Comparison of ENCODE assay signal across 1 cellular context in the genomic region with DNA sequence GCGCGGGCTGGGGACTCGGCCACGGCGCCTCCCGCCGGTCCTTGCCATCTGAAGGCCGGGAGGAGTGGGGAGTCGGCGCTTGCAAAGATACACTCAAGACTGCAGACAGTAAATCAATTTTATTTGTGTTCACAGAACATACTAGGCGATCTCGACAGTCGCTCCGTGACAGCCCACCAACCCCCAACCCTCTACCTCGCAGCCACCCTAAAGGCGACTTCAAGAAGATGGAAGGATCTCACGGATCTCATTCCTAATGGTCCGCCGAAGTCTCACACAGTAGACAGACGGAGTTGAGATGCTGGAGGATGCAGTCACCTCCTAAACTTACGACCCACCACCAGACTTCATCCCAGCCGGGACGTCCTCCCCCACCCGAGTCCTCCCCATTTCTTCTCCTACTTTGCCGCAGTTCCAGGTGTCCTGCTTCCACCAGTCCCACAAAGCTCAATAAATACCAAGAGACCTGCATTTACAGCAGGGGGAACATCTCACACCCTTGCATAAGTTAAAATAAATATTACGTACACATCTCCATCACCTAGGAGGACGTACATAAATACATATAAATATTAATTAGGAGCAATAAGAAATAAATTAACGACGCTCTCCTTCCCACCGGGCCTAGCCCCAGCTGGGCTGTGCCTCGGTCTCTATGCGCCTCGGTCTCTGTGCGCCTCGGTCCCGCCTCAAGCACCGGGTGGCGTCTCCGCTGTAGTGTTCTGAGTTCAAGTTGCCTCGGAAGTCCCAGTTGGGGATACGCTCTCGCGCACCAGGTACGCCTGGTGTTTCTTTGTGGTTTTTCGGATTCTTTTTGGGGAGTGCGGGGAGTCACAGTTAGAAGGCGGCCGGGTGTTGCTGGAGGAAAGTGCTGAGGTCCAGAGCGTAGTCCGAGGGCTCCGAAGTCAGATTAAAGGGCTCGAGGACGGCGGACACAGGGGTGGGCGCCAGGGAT.
TF ChIP-seq lines count a peak whose summit lies in the region.

No MANE protein-coding gene starts in this region.

TF ChIP-seq in HEK293, 187 proteins besides CTCF, POLR2A, EP300 and RAD21 (continued from another document and continues in another):
- TF ChIP-seq, protein P1, sequence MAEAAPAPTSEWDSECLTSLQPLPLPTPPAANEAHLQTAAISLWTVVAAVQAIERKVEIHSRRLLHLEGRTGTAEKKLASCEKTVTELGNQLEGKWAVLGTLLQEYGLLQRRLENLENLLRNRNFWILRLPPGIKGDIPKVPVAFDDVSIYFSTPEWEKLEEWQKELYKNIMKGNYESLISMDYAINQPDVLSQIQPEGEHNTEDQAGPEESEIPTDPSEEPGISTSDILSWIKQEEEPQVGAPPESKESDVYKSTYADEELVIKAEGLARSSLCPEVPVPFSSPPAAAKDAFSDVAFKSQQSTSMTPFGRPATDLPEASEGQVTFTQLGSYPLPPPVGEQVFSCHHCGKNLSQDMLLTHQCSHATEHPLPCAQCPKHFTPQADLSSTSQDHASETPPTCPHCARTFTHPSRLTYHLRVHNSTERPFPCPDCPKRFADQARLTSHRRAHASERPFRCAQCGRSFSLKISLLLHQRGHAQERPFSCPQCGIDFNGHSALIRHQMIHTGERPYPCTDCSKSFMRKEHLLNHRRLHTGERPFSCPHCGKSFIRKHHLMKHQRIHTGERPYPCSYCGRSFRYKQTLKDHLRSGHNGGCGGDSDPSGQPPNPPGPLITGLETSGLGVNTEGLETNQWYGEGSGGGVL (tag by site-specific recombination; IDR thresholded peaks at IDR 0.05) = peak; percentile 66
- TF ChIP-seq, protein P2, sequence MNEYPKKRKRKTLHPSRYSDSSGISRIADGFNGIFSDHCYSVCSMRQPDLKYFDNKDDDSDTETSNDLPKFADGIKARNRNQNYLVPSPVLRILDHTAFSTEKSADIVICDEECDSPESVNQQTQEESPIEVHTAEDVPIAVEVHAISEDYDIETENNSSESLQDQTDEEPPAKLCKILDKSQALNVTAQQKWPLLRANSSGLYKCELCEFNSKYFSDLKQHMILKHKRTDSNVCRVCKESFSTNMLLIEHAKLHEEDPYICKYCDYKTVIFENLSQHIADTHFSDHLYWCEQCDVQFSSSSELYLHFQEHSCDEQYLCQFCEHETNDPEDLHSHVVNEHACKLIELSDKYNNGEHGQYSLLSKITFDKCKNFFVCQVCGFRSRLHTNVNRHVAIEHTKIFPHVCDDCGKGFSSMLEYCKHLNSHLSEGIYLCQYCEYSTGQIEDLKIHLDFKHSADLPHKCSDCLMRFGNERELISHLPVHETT (tag by site-specific recombination; IDR thresholded peaks at IDR 0.05) = 0 out of 2 replicates have a peak, but pooled peaks have one; percentile 9
- TF ChIP-seq ZNF558 (tag by site-specific recombination; IDR thresholded peaks at IDR 0.05) (peak; percentile 8; the same call in 1 of the 2 replicates), HOXC10 (CRISPR knock-in tag; IDR thresholded peaks at IDR 0.05) (0 out of 2 replicates have a peak, but pooled peaks have one; percentile 11), SP2 (tag by site-specific recombination; IDR thresholded peaks at IDR 0.05) (peak; percentile 53; the same call in 1 of the 2 replicates), ZNF335 (tag by site-specific recombination; conservative IDR thresholded peaks at IDR 0.05) (peak; percentile 44), ZNF501 (tag by site-specific recombination; IDR thresholded peaks at IDR 0.05) (no peak; the same call in 1 of the 2 replicates), KLF10 (tag by site-specific recombination; IDR thresholded peaks at IDR 0.05) (no peak), ZNF202 (tag by site-specific recombination; IDR thresholded peaks at IDR 0.05; ENCODE audit: borderline replicate concordance) (no peak), ZNF600 (tag by site-specific recombination; IDR thresholded peaks at IDR 0.05) (peak; percentile 16; the same call in 1 of the 2 replicates), ZNF23 (tag by site-specific recombination; IDR thresholded peaks at IDR 0.05; ENCODE audit: borderline replicate concordance) (no peak), ZNF747 (tag by site-specific recombination; IDR thresholded peaks at IDR 0.05) (0 out of 2 replicates have a peak, but pooled peaks have one; percentile 14), ZNF514 (tag by site-specific recombination; IDR thresholded peaks at IDR 0.05) (no peak), ZBTB17 (tag by site-specific recombination; IDR thresholded peaks at IDR 0.05) (peak; percentile 82; the same call in 1 of the 2 replicates), ZNF24 (tag by site-specific recombination; IDR thresholded peaks at IDR 0.05) (0 out of 2 replicates have a peak, but pooled peaks have one; percentile 4), ZNF624 (tag by site-specific recombination; IDR thresholded peaks at IDR 0.05) (peak; percentile 12; the same call in 1 of the 2 replicates), ZNF423 (tag by site-specific recombination; IDR thresholded peaks at IDR 0.05) (no peak), ZNF10 (tag by site-specific recombination; IDR thresholded peaks at IDR 0.05) (peak; percentile 70; the same call in 1 of the 2 replicates), ZNF341 (tag by site-specific recombination; IDR thresholded peaks at IDR 0.05; ENCODE audit: low read depth) (peak; percentile 97), ZNF311 (tag by site-specific recombination; IDR thresholded peaks at IDR 0.05; ENCODE audit: borderline replicate concordance) (no peak), BCL11B (tag by site-specific recombination; IDR thresholded peaks at IDR 0.05; ENCODE audit: low read depth) (0 out of 2 replicates have a peak, but pooled peaks have one; percentile 7), SP7 (tag by site-specific recombination; IDR thresholded peaks at IDR 0.05) (peak; percentile 9; the same call in 1 of the 2 replicates), ZBTB8A (tag by site-specific recombination; IDR thresholded peaks at IDR 0.05) (no peak), ZNF211 (tag by site-specific recombination; IDR thresholded peaks at IDR 0.05; ENCODE audit: low read depth) (no peak), ZNF366 (tag by site-specific recombination; conservative IDR thresholded peaks at IDR 0.05) (peak; percentile 89)
- TF ChIP-seq, protein P3, sequence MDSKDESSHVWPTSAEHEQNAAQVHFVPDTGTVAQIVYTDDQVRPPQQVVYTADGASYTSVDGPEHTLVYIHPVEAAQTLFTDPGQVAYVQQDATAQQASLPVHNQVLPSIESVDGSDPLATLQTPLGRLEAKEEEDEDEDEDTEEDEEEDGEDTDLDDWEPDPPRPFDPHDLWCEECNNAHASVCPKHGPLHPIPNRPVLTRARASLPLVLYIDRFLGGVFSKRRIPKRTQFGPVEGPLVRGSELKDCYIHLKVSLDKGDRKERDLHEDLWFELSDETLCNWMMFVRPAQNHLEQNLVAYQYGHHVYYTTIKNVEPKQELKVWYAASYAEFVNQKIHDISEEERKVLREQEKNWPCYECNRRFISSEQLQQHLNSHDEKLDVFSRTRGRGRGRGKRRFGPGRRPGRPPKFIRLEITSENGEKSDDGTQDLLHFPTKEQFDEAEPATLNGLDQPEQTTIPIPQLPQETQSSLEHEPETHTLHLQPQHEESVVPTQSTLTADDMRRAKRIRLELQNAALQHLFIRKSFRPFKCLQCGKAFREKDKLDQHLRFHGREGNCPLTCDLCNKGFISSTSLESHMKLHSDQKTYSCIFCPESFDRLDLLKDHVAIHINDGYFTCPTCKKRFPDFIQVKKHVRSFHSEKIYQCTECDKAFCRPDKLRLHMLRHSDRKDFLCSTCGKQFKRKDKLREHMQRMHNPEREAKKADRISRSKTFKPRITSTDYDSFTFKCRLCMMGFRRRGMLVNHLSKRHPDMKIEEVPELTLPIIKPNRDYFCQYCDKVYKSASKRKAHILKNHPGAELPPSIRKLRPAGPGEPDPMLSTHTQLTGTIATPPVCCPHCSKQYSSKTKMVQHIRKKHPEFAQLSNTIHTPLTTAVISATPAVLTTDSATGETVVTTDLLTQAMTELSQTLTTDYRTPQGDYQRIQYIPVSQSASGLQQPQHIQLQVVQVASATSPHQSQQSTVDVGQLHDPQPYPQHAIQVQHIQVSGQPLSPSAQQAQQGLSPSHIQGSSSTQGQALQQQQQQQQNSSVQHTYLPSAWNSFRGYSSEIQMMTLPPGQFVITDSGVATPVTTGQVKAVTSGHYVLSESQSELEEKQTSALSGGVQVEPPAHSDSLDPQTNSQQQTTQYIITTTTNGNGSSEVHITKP (tag by site-specific recombination; IDR thresholded peaks at IDR 0.05) = peak; percentile 71; the same call in 1 of the 2 replicates
- TF ChIP-seq, protein P4, sequence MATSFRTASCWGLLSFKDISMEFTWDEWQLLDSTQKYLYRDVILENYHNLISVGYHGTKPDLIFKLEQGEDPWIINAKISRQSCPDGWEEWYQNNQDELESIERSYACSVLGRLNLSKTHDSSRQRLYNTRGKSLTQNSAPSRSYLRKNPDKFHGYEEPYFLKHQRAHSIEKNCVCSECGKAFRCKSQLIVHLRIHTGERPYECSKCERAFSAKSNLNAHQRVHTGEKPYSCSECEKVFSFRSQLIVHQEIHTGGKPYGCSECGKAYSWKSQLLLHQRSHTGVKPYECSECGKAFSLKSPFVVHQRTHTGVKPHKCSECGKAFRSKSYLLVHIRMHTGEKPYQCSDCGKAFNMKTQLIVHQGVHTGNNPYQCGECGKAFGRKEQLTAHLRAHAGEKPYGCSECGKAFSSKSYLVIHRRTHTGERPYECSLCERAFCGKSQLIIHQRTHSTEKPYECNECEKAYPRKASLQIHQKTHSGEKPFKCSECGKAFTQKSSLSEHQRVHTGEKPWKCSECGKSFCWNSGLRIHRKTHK (tag by site-specific recombination; IDR thresholded peaks at IDR 0.05) = no peak
- TF ChIP-seq, protein P5, sequence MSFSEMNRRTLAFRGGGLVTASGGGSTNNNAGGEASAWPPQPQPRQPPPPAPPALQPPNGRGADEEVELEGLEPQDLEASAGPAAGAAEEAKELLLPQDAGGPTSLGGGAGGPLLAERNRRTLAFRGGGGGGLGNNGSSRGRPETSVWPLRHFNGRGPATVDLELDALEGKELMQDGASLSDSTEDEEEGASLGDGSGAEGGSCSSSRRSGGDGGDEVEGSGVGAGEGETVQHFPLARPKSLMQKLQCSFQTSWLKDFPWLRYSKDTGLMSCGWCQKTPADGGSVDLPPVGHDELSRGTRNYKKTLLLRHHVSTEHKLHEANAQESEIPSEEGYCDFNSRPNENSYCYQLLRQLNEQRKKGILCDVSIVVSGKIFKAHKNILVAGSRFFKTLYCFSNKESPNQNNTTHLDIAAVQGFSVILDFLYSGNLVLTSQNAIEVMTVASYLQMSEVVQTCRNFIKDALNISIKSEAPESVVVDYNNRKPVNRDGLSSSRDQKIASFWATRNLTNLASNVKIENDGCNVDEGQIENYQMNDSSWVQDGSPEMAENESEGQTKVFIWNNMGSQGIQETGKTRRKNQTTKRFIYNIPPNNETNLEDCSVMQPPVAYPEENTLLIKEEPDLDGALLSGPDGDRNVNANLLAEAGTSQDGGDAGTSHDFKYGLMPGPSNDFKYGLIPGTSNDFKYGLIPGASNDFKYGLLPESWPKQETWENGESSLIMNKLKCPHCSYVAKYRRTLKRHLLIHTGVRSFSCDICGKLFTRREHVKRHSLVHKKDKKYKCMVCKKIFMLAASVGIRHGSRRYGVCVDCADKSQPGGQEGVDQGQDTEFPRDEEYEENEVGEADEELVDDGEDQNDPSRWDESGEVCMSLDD (tag by site-specific recombination; IDR thresholded peaks at IDR 0.05) = peak; percentile 79
- TF ChIP-seq, protein P6, sequence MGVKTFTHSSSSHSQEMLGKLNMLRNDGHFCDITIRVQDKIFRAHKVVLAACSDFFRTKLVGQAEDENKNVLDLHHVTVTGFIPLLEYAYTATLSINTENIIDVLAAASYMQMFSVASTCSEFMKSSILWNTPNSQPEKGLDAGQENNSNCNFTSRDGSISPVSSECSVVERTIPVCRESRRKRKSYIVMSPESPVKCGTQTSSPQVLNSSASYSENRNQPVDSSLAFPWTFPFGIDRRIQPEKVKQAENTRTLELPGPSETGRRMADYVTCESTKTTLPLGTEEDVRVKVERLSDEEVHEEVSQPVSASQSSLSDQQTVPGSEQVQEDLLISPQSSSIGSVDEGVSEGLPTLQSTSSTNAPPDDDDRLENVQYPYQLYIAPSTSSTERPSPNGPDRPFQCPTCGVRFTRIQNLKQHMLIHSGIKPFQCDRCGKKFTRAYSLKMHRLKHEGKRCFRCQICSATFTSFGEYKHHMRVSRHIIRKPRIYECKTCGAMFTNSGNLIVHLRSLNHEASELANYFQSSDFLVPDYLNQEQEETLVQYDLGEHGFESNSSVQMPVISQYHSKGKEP (tag by site-specific recombination; IDR thresholded peaks at IDR 0.05) = 0 out of 2 replicates have a peak, but pooled peaks have one; percentile 29
- TF ChIP-seq, protein P7, sequence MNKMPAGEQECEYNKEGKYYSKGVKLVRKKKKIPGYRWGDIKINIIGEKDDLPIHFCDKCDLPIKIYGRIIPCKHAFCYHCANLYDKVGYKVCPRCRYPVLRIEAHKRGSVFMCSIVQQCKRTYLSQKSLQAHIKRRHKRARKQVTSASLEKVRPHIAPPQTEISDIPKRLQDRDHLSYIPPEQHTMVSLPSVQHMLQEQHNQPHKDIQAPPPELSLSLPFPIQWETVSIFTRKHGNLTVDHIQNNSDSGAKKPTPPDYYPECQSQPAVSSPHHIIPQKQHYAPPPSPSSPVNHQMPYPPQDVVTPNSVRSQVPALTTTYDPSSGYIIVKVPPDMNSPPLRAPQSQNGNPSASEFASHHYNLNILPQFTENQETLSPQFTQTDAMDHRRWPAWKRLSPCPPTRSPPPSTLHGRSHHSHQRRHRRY (tag by site-specific recombination; IDR thresholded peaks at IDR 0.05) = 0 out of 2 replicates have a peak, but pooled peaks have one; percentile 39
- TF ChIP-seq, protein P8, sequence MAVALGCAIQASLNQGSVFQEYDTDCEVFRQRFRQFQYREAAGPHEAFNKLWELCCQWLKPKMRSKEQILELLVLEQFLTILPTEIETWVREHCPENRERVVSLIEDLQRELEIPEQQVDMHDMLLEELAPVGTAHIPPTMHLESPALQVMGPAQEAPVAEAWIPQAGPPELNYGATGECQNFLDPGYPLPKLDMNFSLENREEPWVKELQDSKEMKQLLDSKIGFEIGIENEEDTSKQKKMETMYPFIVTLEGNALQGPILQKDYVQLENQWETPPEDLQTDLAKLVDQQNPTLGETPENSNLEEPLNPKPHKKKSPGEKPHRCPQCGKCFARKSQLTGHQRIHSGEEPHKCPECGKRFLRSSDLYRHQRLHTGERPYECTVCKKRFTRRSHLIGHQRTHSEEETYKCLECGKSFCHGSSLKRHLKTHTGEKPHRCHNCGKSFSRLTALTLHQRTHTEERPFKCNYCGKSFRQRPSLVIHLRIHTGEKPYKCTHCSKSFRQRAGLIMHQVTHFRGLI (tag by site-specific recombination; IDR thresholded peaks at IDR 0.05) = peak; percentile 26; the same call in 1 of the 2 replicates
- TF ChIP-seq, protein P9, sequence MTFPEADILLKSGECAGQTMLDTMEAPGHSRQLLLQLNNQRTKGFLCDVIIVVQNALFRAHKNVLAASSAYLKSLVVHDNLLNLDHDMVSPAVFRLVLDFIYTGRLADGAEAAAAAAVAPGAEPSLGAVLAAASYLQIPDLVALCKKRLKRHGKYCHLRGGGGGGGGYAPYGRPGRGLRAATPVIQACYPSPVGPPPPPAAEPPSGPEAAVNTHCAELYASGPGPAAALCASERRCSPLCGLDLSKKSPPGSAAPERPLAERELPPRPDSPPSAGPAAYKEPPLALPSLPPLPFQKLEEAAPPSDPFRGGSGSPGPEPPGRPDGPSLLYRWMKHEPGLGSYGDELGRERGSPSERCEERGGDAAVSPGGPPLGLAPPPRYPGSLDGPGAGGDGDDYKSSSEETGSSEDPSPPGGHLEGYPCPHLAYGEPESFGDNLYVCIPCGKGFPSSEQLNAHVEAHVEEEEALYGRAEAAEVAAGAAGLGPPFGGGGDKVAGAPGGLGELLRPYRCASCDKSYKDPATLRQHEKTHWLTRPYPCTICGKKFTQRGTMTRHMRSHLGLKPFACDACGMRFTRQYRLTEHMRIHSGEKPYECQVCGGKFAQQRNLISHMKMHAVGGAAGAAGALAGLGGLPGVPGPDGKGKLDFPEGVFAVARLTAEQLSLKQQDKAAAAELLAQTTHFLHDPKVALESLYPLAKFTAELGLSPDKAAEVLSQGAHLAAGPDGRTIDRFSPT (tag by site-specific recombination; IDR thresholded peaks at IDR 0.05) = no peak; the same call in 1 of the 2 replicates
